Comparison of ENCODE assay signal across 1 cellular context in the genomic region with DNA sequence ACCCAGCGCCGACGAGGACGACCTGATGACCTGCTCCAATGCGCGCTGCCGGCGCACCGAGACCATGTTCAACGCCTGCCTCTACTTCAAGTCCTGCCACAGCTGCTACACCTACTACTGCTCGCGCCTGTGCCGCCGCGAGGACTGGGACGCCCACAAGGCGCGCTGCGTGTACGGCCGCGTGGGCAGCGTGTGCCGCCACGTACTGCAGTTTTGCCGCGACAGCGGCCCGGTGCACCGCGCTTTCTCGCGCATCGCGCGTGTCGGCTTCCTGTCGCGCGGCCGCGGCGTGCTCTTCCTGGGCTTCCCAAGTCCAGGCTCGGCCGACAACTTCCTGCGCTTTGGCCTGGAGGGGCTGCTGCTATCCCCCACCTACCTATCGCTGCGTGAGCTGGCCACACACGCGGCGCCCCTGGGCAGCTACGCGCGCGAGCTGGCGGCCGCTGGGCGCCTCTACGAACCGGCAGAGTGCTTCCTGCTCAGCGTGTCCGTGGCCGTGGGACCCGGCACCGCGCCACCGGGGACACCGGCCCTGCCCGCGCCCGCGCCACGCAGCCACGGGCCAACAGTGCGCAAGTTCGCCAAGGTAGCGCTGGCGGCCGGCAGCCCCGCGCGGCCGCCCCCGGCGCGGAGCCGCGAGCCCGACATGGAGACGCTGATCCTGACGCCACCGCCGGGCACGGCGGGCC.
TF ChIP-seq lines count a peak whose summit lies in the region.

No MANE protein-coding gene starts in this region.

TF ChIP-seq in endothelial cell of umbilical vein, 7 proteins besides CTCF, POLR2A, EP300 and RAD21:
- TF ChIP-seq GATA2 (IDR thresholded peaks at IDR 0.05; ENCODE audit: insufficient read depth, insufficient read length, low read depth, low read length) (no peak), JUN (IDR thresholded peaks at IDR 0.05; ENCODE audit: borderline replicate concordance, insufficient read depth, insufficient read length, low read depth) (no peak), EZH2 (IDR thresholded peaks at IDR 0.05; ENCODE audit: borderline replicate concordance, low read depth, low read length, severe bottlenecking) (peak; percentile 99)
